27 cellular contexts compared by ENCODE assay signal in genomic region chr14:34124585-34124984, GRCh38.
"Had no signal": no experiment of that assay in that cellular context is flagged by ENCODE, and none has a peak within 500 bp of the region (broad histone marks: within the 10 kb centered on the region; RNA-seq: fewer than 3 reads in every experiment).

No MANE protein-coding gene starts in this region.

- H2AFZ ChIP-seq: neural progenitor cell, parathyroid adenoma had no signal

- ATAC-seq: naive thymus-derived CD4-positive, alpha-beta T cell; natural killer cell; psoas muscle; right cardiac atrium; right lobe of liver; stimulated activated memory B cell treated with anti-CD40 and anti-IgM and Interleukin-4, amounts not matched to agents 10 μg/mL and 1 μg/mL and 100 μg/mL, for 72 hours; stimulated activated naive CD8-positive, alpha-beta T cell treated with anti-CD3 and anti-CD28 coated beads, Interleukin-15, amount 100 ng/mL, for 72 hours; stimulated activated naive CD8-positive, alpha-beta T cell treated with anti-CD3 and anti-CD28 coated beads, Interleukin-15, Interleukin-2, amounts not matched to agents 100 U/mL and 50 U/mL, for 24 hours had no signal

- H3K27me3 ChIP-seq: neural progenitor cell, ovary, right lobe of liver, sigmoid colon, suprapubic skin, testis, tibial nerve, upper lobe of left lung, uterus had no signal

- H3K4me3 ChIP-seq: neural progenitor cell, ovary, psoas muscle, right lobe of liver, sigmoid colon, suprapubic skin, testis, tibial nerve, upper lobe of left lung, uterus had no signal

- DNase-seq: naive thymus-derived CD4-positive, alpha-beta T cell; natural killer cell; occipital lobe; ovary; posterior cingulate gyrus; psoas muscle; right cardiac atrium; right lobe of liver; sigmoid colon; small intestine; stimulated activated CD4-positive, alpha-beta T cell treated with anti-CD3 and anti-CD28 coated beads, Interleukin-15, amount 100 ng/mL, for 24 hours; stimulated activated CD4-positive, alpha-beta T cell treated with anti-CD3 and anti-CD28 coated beads, Interleukin-4, amount 100 ng/mL, for 1 hour; stimulated activated CD4-positive, alpha-beta T cell treated with anti-CD3 and anti-CD28 coated beads, Interleukin-4, amount 100 ng/mL, for 4 hours; stimulated activated CD8-positive, alpha-beta memory T cell treated with anti-CD3 and anti-CD28 coated beads, Interleukin-4, amount 100 ng/mL, for 48 hours; stimulated activated naive CD4-positive, alpha-beta T cell; stimulated activated naive CD8-positive, alpha-beta T cell treated with anti-CD3 and anti-CD28 coated beads, Interleukin-15, amount 100 ng/mL, for 72 hours; stimulated activated naive CD8-positive, alpha-beta T cell treated with anti-CD3 and anti-CD28 coated beads, Interleukin-15, Interleukin-2, amounts not matched to agents 100 U/mL and 50 U/mL, for 24 hours; substantia nigra; testis; trophoblast cell; upper lobe of left lung; uterus had no signal

- H3K9me3 ChIP-seq: ovary, psoas muscle, right lobe of liver, sigmoid colon, suprapubic skin, testis, tibial nerve, upper lobe of left lung, uterus had no signal

- H3K27ac ChIP-seq: neural progenitor cell, ovary, parathyroid adenoma, psoas muscle, right lobe of liver, sigmoid colon, suprapubic skin, testis, tibial nerve, upper lobe of left lung, uterus had no signal

- H3K9ac ChIP-seq: neural progenitor cell, parathyroid adenoma had no signal

- H3K36me3 ChIP-seq: neural progenitor cell, ovary, right lobe of liver, sigmoid colon, suprapubic skin, tibial nerve, upper lobe of left lung, uterus had no signal

- H3K4me2 ChIP-seq: neural progenitor cell had no signal

- H3K79me2 ChIP-seq: parathyroid adenoma had no signal

- H3K4me1 ChIP-seq: neural progenitor cell, parathyroid adenoma, right lobe of liver, testis, tibial nerve, upper lobe of left lung, uterus had no signal
